ENCODE assay signal across 1 cellular context in the genomic region with DNA sequence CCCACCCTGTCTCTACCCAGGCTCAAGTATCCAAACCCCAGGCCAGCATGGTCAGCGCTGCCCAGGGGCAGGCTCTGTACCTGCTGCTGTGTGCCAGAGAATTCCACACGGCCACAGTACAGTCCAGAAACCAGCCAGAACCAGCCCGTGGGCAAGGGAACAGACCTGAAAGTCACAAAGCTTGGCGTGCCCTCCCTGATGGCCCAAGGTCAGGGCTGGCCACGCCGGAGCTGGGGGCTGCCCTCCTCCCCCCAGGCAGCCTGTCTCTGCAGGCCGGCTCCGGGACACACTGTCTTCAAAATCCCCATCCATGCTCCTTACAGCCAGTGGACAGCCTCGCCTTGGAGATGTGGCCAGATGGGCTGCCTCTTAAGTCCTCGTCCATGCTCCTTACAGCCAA.
TF ChIP-seq lines count a peak whose summit lies in the region.

No MANE protein-coding gene starts in this region.

TF ChIP-seq in GM23338, 12 proteins besides CTCF, POLR2A, EP300 and RAD21 (continued from another document):
- no peak for TF ChIP-seq ZNF462 (CRISPR knock-in tag; IDR thresholded peaks at IDR 0.05)
